ENCODE assay signal across 27 cellular contexts in genomic region chr6:62119401-62119800, GRCh38.
"Had no signal": no experiment of that assay in that cellular context is flagged by ENCODE, and none has a peak within 500 bp of the region (broad histone marks: within the 10 kb centered on the region; RNA-seq: fewer than 3 reads in every experiment).

No MANE protein-coding gene starts in this region.

- ATAC-seq: stimulated activated effector memory CD8-positive, alpha-beta T cell treated with anti-CD3 and anti-CD28 coated beads, Interleukin-12 subunit alpha, Interleukin-12 subunit beta, amount 100 ng/mL, for 72 hours; stimulated activated memory B cell treated with anti-CD40 and anti-IgM and Interleukin-4, amounts not matched to agents 10 μg/mL and 1 μg/mL and 100 μg/mL, for 72 hours; stimulated activated naive B cell treated with anti-CD40 and anti-IgM and Interleukin-4, amounts not matched to agents 10 μg/mL and 1 μg/mL and 100 μg/mL, for 72 hours; stimulated activated naive CD8-positive, alpha-beta T cell treated with anti-CD3 and anti-CD28 coated beads, Interleukin-15, amount 100 ng/mL, for 72 hours; stimulated activated naive CD8-positive, alpha-beta T cell treated with anti-CD3 and anti-CD28 coated beads, Interleukin-15, Interleukin-2, amounts not matched to agents 100 U/mL and 50 U/mL, for 24 hours; upper lobe of right lung had no signal

- H3K4me3 ChIP-seq: stomach, suprapubic skin, testis, thoracic aorta, thyroid gland, tibial artery, tibial nerve, transverse colon, upper lobe of left lung, upper lobe of right lung, uterus, vagina had no signal

- H3K27ac Mint-ChIP-seq: stimulated activated effector memory CD8-positive, alpha-beta T cell treated with anti-CD3 and anti-CD28 coated beads, Interleukin-12 subunit alpha, Interleukin-12 subunit beta, amount 100 ng/mL, for 72 hours; stimulated activated memory B cell treated with anti-CD40 and anti-IgM and Interleukin-4, amounts not matched to agents 10 μg/mL and 1 μg/mL and 100 μg/mL, for 72 hours; stimulated activated naive B cell treated with anti-CD40 and anti-IgM and Interleukin-4, amounts not matched to agents 10 μg/mL and 1 μg/mL and 100 μg/mL, for 72 hours; stimulated activated naive CD8-positive, alpha-beta T cell treated with anti-CD3 and anti-CD28 coated beads, Interleukin-15, amount 100 ng/mL, for 72 hours; stimulated activated naive CD8-positive, alpha-beta T cell treated with anti-CD3 and anti-CD28 coated beads, Interleukin-15, Interleukin-2, amounts not matched to agents 100 ng/mL and 50 ng/mL, for 24 hours; type B pancreatic cell had no signal

- H3K9me3 ChIP-seq: testis, thoracic aorta, thyroid gland, upper lobe of right lung, uterus, vagina had no signal

- H3K27me3 ChIP-seq: stomach, suprapubic skin, testis, thyroid gland, tibial artery, tibial nerve, transverse colon, upper lobe of left lung, upper lobe of right lung, uterus, vagina had no signal

- DNase-seq: stimulated activated CD4-positive, alpha-beta T cell treated with anti-CD3 and anti-CD28 coated beads, Interleukin-2, amount 100 ng/mL, for 48 hours; stimulated activated CD4-positive, alpha-beta T cell treated with anti-CD3 and anti-CD28 coated beads, Interleukin-4, amount 100 ng/mL, for 1 hour; stimulated activated CD4-positive, alpha-beta T cell treated with anti-CD3 and anti-CD28 coated beads, Interleukin-4, amount 100 ng/mL, for 24 hours; stimulated activated CD4-positive, alpha-beta T cell treated with anti-CD3 and anti-CD28 coated beads, Interleukin-4, amount 100 ng/mL, for 4 hours; stimulated activated CD8-positive, alpha-beta memory T cell treated with anti-CD3 and anti-CD28 coated beads, Interleukin-4, amount 100 ng/mL, for 48 hours; stimulated activated naive B cell treated with anti-CD40 and anti-IgM and Interleukin-4, amounts not matched to agents 10 μg/mL and 1 μg/mL and 100 μg/mL, for 72 hours; stimulated activated naive CD4-positive, alpha-beta T cell; stimulated activated naive CD4-positive, alpha-beta T cell treated with Interleukin-2 at 50 U/mL for 16 hours; stimulated activated naive CD8-positive, alpha-beta T cell treated with anti-CD3 and anti-CD28 coated beads, Interleukin-15, amount 100 ng/mL, for 72 hours; stimulated activated naive CD8-positive, alpha-beta T cell treated with anti-CD3 and anti-CD28 coated beads, Interleukin-15, Interleukin-2, amounts not matched to agents 100 U/mL and 50 U/mL, for 24 hours; stomach; substantia nigra; testis; thyroid gland; tibial artery; transverse colon; upper lobe of left lung; upper lobe of right lung; uterus had no signal

- H3K27me3 Mint-ChIP-seq: stimulated activated memory B cell treated with anti-CD40 and anti-IgM and Interleukin-4, amounts not matched to agents 10 μg/mL and 1 μg/mL and 100 μg/mL, for 72 hours; stimulated activated naive B cell treated with anti-CD40 and anti-IgM and Interleukin-4, amounts not matched to agents 10 μg/mL and 1 μg/mL and 100 μg/mL, for 72 hours; stimulated activated naive CD8-positive, alpha-beta T cell treated with anti-CD3 and anti-CD28 coated beads, Interleukin-15, amount 100 ng/mL, for 72 hours; stimulated activated naive CD8-positive, alpha-beta T cell treated with anti-CD3 and anti-CD28 coated beads, Interleukin-15, Interleukin-2, amounts not matched to agents 100 ng/mL and 50 ng/mL, for 24 hours; type B pancreatic cell had no signal

- H3K4me3 Mint-ChIP-seq: stimulated activated effector memory CD8-positive, alpha-beta T cell treated with anti-CD3 and anti-CD28 coated beads, Interleukin-12 subunit alpha, Interleukin-12 subunit beta, amount 100 ng/mL, for 72 hours; stimulated activated memory B cell treated with anti-CD40 and anti-IgM and Interleukin-4, amounts not matched to agents 10 μg/mL and 1 μg/mL and 100 μg/mL, for 72 hours; stimulated activated naive B cell treated with anti-CD40 and anti-IgM and Interleukin-4, amounts not matched to agents 10 μg/mL and 1 μg/mL and 100 μg/mL, for 72 hours; stimulated activated naive CD8-positive, alpha-beta T cell treated with anti-CD3 and anti-CD28 coated beads, Interleukin-15, amount 100 ng/mL, for 72 hours; stimulated activated naive CD8-positive, alpha-beta T cell treated with anti-CD3 and anti-CD28 coated beads, Interleukin-15, Interleukin-2, amounts not matched to agents 100 ng/mL and 50 ng/mL, for 24 hours; type B pancreatic cell had no signal

- H3K4me1 ChIP-seq: stomach, suprapubic skin, testis, thyroid gland, tibial artery, tibial nerve, transverse colon, upper lobe of left lung, upper lobe of right lung, uterus, vagina had no signal

- H3K27ac ChIP-seq: stomach, suprapubic skin, testis, thoracic aorta, thyroid gland, tibial artery, tibial nerve, transverse colon, upper lobe of left lung, upper lobe of right lung, uterus, vagina had no signal

- H3K4me1 Mint-ChIP-seq: stimulated activated effector memory CD8-positive, alpha-beta T cell treated with anti-CD3 and anti-CD28 coated beads, Interleukin-12 subunit alpha, Interleukin-12 subunit beta, amount 100 ng/mL, for 72 hours; stimulated activated memory B cell treated with anti-CD40 and anti-IgM and Interleukin-4, amounts not matched to agents 10 μg/mL and 1 μg/mL and 100 μg/mL, for 72 hours; stimulated activated naive CD8-positive, alpha-beta T cell treated with anti-CD3 and anti-CD28 coated beads, Interleukin-15, amount 100 ng/mL, for 72 hours had no signal

- H3K36me3 ChIP-seq: stomach, suprapubic skin, thoracic aorta, thyroid gland, tibial artery, tibial nerve, transverse colon, upper lobe of left lung, upper lobe of right lung, uterus, vagina had no signal

- H3K36me3 Mint-ChIP-seq: stimulated activated effector memory CD8-positive, alpha-beta T cell treated with anti-CD3 and anti-CD28 coated beads, Interleukin-12 subunit alpha, Interleukin-12 subunit beta, amount 100 ng/mL, for 72 hours; type B pancreatic cell had no signal
